ENCODE assay signal across 10 cellular contexts in genomic region chr18:23617412-23618009, GRCh38. TPM values are rescaled to one million over a fixed set of nuclear protein-coding genes. Genes with fewer than 3 reads are reported as not detected.
A peak's percentile ranks its signal among the peaks of the same experiment; 100 is the strongest.
DNase-seq lines count a peak whose midpoint lies in the region; ATAC-seq and TF ChIP-seq lines count a peak whose summit lies in the region.
"Had no signal": no experiment of that assay in that cellular context is flagged by ENCODE, and none has a peak within 500 bp of the region (broad histone marks: within the 10 kb centered on the region; RNA-seq: fewer than 3 reads in every experiment).

No MANE protein-coding gene starts in this region.

- no peak overlapping the region for H3K4me3 ChIP-seq in foreskin fibroblast (ENCODE audit: low read depth in 1 of 2, low read length in 2 of 2)
- H3K4me3 ChIP-seq in right cardiac atrium (ENCODE audit: low read length): no peak overlapping the region

- peak overlapping the region in 3 of 5 experiments; percentile 16 to 61 (median 28) for H3K4me3 Mint-ChIP-seq in brain

- TF ChIP-seq CTCF in brain (conservative IDR thresholded peaks at IDR 0.05) (no peak), foreskin fibroblast (IDR thresholded peaks at IDR 0.05; ENCODE audit: low read depth, low read length) (no peak)

- H3K36me3 Mint-ChIP-seq in brain: no peaks in the 10 kb centered on the region

- in situ Hi-C loops in Caki2 (cut with HindIII; ENCODE audit: low pct_unique_long_range_greater_than_20kb, low sequenced_read_pairs): no loop called here

- H3K9me3 ChIP-seq in right cardiac atrium (ENCODE audit: control insufficient read depth, low read length): no peaks in the 10 kb centered on the region

- no peaks in the 10 kb centered on the region for H3K9me3 Mint-ChIP-seq in brain

- peak; percentile 47 for ATAC-seq in GM19324 (IDR thresholded peaks at IDR 0.05; ENCODE audit: low FRiP score, unreplicated experiment)
- peak; percentile 55 for ATAC-seq in HG02970 (IDR thresholded peaks at IDR 0.05; ENCODE audit: low FRiP score, unreplicated experiment)
- ATAC-seq in right cardiac atrium: no peak

- no peak overlapping the region for H3K27ac ChIP-seq in right cardiac atrium (ENCODE audit: low read length)

- no peaks in the 10 kb centered on the region for H3K27me3 ChIP-seq in right cardiac atrium (ENCODE audit: control insufficient read depth, insufficient read depth)

- H3K27me3 Mint-ChIP-seq in brain: peaks cover 44% of the 10 kb centered on the region

- peaks cover 20% of the 10 kb centered on the region for H3K4me1 Mint-ChIP-seq in brain

- peak overlapping the region in 1 of 5 experiments; percentile 45 for H3K27ac Mint-ChIP-seq in brain

- intact Hi-C loops in right cardiac atrium (cut with DNase I): no loop called here

- DNase-seq in Caki2 (ENCODE audit: low read depth) (peak; percentile 61), foreskin fibroblast (no peak), DMS153 (lab: John Stamatoyannopoulos, UW) (no peak), right cardiac atrium (no peak), NCI-H1417 (lab: John Stamatoyannopoulos, UW) (no peak)
- DNase-seq: activated effector memory CD4-positive, alpha-beta T cell treated with anti-CD3 and anti-CD28 coated beads, Interleukin-2, amount 50 U/mL, for 16 hours; NCI-H2029 treated with DMSO at 0.1 percent for 48 hours had no signal

- 77% methylated on average over 4 of the region's 4 CpGs for WGBS in right cardiac atrium

- H3K4me1 ChIP-seq in right cardiac atrium (ENCODE audit: control insufficient read depth, insufficient read depth, low read length): no peaks in the 10 kb centered on the region

RNA-seq across cellular contexts. Expression of gene NPC1, which starts 31.2 kb away (rescaled TPM):
- total RNA-seq in Caki2 (2014; rRNA removed; shearing (Covaris generic); ENCODE audit: low replicate concordance): 33.6 and 37.9 TPM in 2 replicates
- polyA plus RNA-seq in brain (ENCODE audit: insufficient read depth, low read depth, low replicate concordance) (44.6 TPM), right cardiac atrium (12.8 TPM)
- 10 to 100 TPM; 13.4 to 22.1 (median 15.7) TPM for total RNA-seq in right cardiac atrium

RNA-seq across cellular contexts. Expression of gene ANKRD29, which starts 45.2 kb away (rescaled TPM):
- total RNA-seq in Caki2 (2014; rRNA removed; shearing (Covaris generic); ENCODE audit: low replicate concordance): 0.17 and 0.71 TPM in 2 replicates
- 1.2 TPM for polyA plus RNA-seq in brain (ENCODE audit: insufficient read depth, low read depth, low replicate concordance)
- total RNA-seq in right cardiac atrium: 1 to 10 TPM; 3.1 to 3.9 (median 3.4) TPM
- polyA plus RNA-seq in right cardiac atrium: 3.2 TPM

Comparison
In these comparisons a context has a peak if more than half of its experiments do, and no peak if none do; other contexts are left out.
1. ATAC-seq: peak in GM19324 (single experiment) and HG02970 (single experiment); none in right cardiac atrium (0 of 2).